Comparison of ENCODE assay signal across 10 cellular contexts in genomic region chr1:55287732-55288131, GRCh38.
DNase-seq lines count a peak whose midpoint lies in the region; ATAC-seq and TF ChIP-seq lines count a peak whose summit lies in the region.
"Had no signal": no experiment of that assay in that cellular context is flagged by ENCODE, and none has a peak within 500 bp of the region (broad histone marks: within the 10 kb centered on the region; RNA-seq: fewer than 3 reads in every experiment).

No MANE protein-coding gene starts in this region.

- H3K27ac ChIP-seq in breast epithelium (peak overlapping the region in 1 of 2 donors; percentile 29), mammary epithelial cell (ENCODE audit: insufficient read depth, low read depth, low read length) (no peak overlapping the region), tibial artery (peak overlapping the region; percentile 36 to 51)
- H3K27ac ChIP-seq: VCaP had no signal

- 97% methylated on average over 9 of the region's 9 CpGs for WGBS in mammary epithelial cell (ENCODE audit: low coverage, missing lambda C conversion rate)

- TF ChIP-seq CTCF in breast epithelium (IDR thresholded peaks at IDR 0.05) = no peak
- TF ChIP-seq CTCF in mammary epithelial cell (conservative IDR thresholded peaks at IDR 0.05 in 1 of 2, IDR thresholded peaks at IDR 0.05 in 1 of 2; ENCODE audit: extremely low read depth in 1 of 2, insufficient read depth in 1 of 2, low read depth in 1 of 2, low read length in 2 of 2) = no peak
- TF ChIP-seq CTCF in tibial artery (IDR thresholded peaks at IDR 0.05) = peak in 1 of 2 experiments; percentile 4

- TF ChIP-seq POLR2A in breast epithelium (IDR thresholded peaks at IDR 0.05) = no peak

- no peak overlapping the region for H2AFZ ChIP-seq in mammary epithelial cell (ENCODE audit: low read depth, low read length)

- CTCF ChIA-PET in mammary epithelial cell (lab: Charles Lee; ENCODE audit: low non-redundant PET) = interaction anchor here (0.5 kb wide), 1 partner anchor 15 kb away, joined by 3 read pairs; no protein-coding TSS in a partner anchor

- H3K36me3 ChIP-seq in breast epithelium = no peaks in the 10 kb centered on the region
- H3K36me3 ChIP-seq in mammary epithelial cell (ENCODE audit: insufficient read depth, low read length) = no peaks in the 10 kb centered on the region
- no peaks in the 10 kb centered on the region for H3K36me3 ChIP-seq in tibial artery

- H3K27me3 ChIP-seq in breast epithelium (no peaks in the 10 kb centered on the region), mammary epithelial cell (ENCODE audit: insufficient read depth, low read length) (no peaks in the 10 kb centered on the region), tibial artery (no peaks in the 10 kb centered on the region)

- H3K9me3 ChIP-seq in breast epithelium = no peaks in the 10 kb centered on the region
- H3K9me3 ChIP-seq in mammary epithelial cell (replicated peaks; ENCODE audit: insufficient read depth, low read length) = no peaks in the 10 kb centered on the region
- H3K9me3 ChIP-seq in tibial artery = no peaks in the 10 kb centered on the region

- no peaks in the 10 kb centered on the region for H3K4me1 ChIP-seq in breast epithelium
- H3K4me1 ChIP-seq in mammary epithelial cell (ENCODE audit: insufficient read depth, low read length) = peaks cover 11% of the 10 kb centered on the region
- H3K4me1 ChIP-seq in tibial artery = peaks cover 0 to 9% (median 3%) of the 10 kb centered on the region in 4 donors

- H4K20me1 ChIP-seq in mammary epithelial cell (ENCODE audit: insufficient read depth, low read length) = no peaks in the 10 kb centered on the region

- H3K79me2 ChIP-seq in mammary epithelial cell (ENCODE audit: insufficient read depth, low read length) = no peaks in the 10 kb centered on the region

- peak; percentile 42 for ATAC-seq in HG02852 (IDR thresholded peaks at IDR 0.05; ENCODE audit: unreplicated experiment)

- dilution Hi-C loops in mammary epithelial cell (cut with HindIII; ENCODE audit: low sequenced_read_pairs) = no loop called here

- no peak overlapping the region for H3K4me2 ChIP-seq in mammary epithelial cell (ENCODE audit: insufficient read depth, low read depth, low read length)

- intact Hi-C loops in breast epithelium (cut with DNase I; ENCODE audit: low total_unique reads) (no loop called here), mammary epithelial cell (cut with micrococcal nuclease) (loop anchor here (10.0 kb wide), 2 partner anchors 197 to 1427 kb away; no protein-coding TSS in a partner anchor), tibial artery (cut with DNase I; ENCODE audit: low total_unique reads) (loop anchor here (5.0 to 10.0 kb wide), 2 partner anchors 157 to 1295 kb away; no protein-coding TSS in a partner anchor)

- no TSS peak for BruUV-seq in mammary epithelial cell (replicated peaks; lab: Mats Ljungman, UMichigan)

- DNase-seq in breast epithelium (ENCODE audit: low spot score in 2 of 2) (no peak), mammary epithelial cell (no peak), NCI-H82 treated with DMSO at 0.1 percent for 48 hours (lab: John Stamatoyannopoulos, UW; ENCODE audit: unreplicated experiment) (peak; percentile 84), tibial artery (no peak), SIG-M5 treated with dmso at 0.1 percent for 504 hours (lab: John Stamatoyannopoulos, UW; ENCODE audit: unreplicated experiment) (no peak), NCI-H526 treated with DMSO at 0.1 percent for 48 hours (lab: John Stamatoyannopoulos, UW) (no peak)
- no peak for DNase-seq in activated T-cell treated with anti-CD3 and anti-CD28 coated beads, Interleukin-2, amount 50 U/mL, for 48 hours
- DNase-seq: AML-193 had no signal

- H3K4me3 ChIP-seq in breast epithelium (peak overlapping the region in 2 of 3 donors; percentile 19 to 56), mammary epithelial cell (replicated peaks in 1 of 3; ENCODE audit: insufficient read depth in 1 of 3, low read depth in 2 of 3, low read length in 3 of 3) (no peak overlapping the region), tibial artery (peak overlapping the region; percentile 41 to 47)

- no peak overlapping the region for H3K9ac ChIP-seq in mammary epithelial cell (ENCODE audit: insufficient read depth, low read length)

- in situ Hi-C loops in mammary epithelial cell (cut with MboI; ENCODE audit: low sequenced_read_pairs in 2 of 2) = loop anchor here (10.0 kb wide), 2 partner anchors 47 to 1297 kb away; no protein-coding TSS in a partner anchor

Comparison
In these comparisons a context has a peak if more than half of its experiments do, and no peak if none do; other contexts are left out.
1. H3K4me3 ChIP-seq: peak in breast epithelium (2 of 3) and tibial artery (2 of 2); none in mammary epithelial cell (0 of 3).